8 cellular contexts compared by ENCODE assay signal in the genomic region with DNA sequence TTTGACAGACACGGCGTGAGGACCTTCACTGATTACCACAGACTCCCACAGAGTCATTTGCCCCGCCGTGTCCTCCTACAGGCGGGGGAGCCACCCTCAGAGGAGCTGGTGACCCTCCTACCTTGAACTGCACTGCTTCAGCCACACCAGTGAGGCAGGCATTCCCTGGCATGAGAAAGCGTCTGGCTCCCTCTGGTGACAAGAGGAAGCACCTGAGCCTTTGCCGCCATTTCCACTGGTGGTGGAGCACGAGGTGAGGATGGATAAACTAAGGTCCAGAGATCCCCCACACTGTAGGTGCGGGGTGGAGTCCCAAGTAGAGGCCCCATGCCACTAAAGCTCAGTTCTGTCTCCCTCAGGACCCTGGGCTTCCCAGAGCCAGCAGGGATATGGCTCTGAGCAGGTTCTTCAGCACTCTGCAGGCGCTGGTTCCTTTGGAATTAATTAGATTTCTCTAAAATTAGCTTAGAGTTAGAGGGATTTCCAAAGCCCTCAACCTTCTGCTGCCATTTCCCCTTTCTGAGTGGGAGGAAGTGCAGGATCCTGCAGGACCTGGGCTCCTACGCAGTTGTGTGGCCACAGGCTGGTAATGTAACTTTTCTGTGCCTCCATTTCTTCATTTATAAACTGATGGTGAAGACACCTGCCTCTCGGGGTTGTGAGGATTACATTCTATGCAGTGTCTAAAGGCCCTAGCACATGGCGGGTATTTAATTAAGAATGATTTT.
DNase-seq lines count a peak whose midpoint lies in the region; ATAC-seq and TF ChIP-seq lines count a peak whose summit lies in the region.

No MANE protein-coding gene starts in this region.

- TF ChIP-seq CTCF in BE2C (IDR thresholded peaks at IDR 0.05; ENCODE audit: low read depth, low read length) (peak; percentile 94), nephron (IDR thresholded peaks at IDR 0.05; ENCODE audit: unreplicated experiment in 3 of 3) (peak; percentile 81 to 85 (median 82))

- no peaks in the 10 kb centered on the region for H3K36me3 Mint-ChIP-seq in nephron (ENCODE audit: low read depth)

- H3K9me3 ChIP-seq in BE2C: no peaks in the 10 kb centered on the region

- H3K4me3 Mint-ChIP-seq in nephron: no peak overlapping the region

- no peaks in the 10 kb centered on the region for H3K36me3 ChIP-seq in BE2C

- no peak overlapping the region for H3K27ac ChIP-seq in substantia nigra (ENCODE audit: low read depth, low read length, poor library complexity, severe bottlenecking)

- DNase-seq in BE2C (peak; percentile 85), NOMO-1 (lab: John Stamatoyannopoulos, UW; ENCODE audit: unreplicated experiment in 2 of 2) (peak; percentile 50 to 60), erythroblast (lab: John Stamatoyannopoulos, UW) (peak; percentile 21 to 36), substantia nigra (lab: John Stamatoyannopoulos, UW) (peak in 39 of 49 donors; percentile 12 to 78 (median 49))
- peak; percentile 79 for DNase-seq in activated CD8-positive, alpha-beta memory T cell treated with anti-CD3 and anti-CD28 coated beads, Interleukin-2, amount 50 U/mL, for 48 hours

- H3K9me3 Mint-ChIP-seq in nephron: no peaks in the 10 kb centered on the region

- TF ChIP-seq POLR2A in erythroblast (IDR thresholded peaks at IDR 0.05; ENCODE audit: low read length): no peak

- H3K27ac Mint-ChIP-seq in nephron: peak overlapping the region in 1 of 3 experiments; percentile 59

- no peaks in the 10 kb centered on the region for H3K4me1 Mint-ChIP-seq in nephron

- no peak overlapping the region for H3K4me3 ChIP-seq in BE2C (ENCODE audit: low read depth, low read length)

- H3K27me3 Mint-ChIP-seq in nephron (ENCODE audit: low read depth): peaks cover 19% of the 10 kb centered on the region

- H3K27me3 ChIP-seq in BE2C: no peaks in the 10 kb centered on the region

- ATAC-seq in GM19035 (IDR thresholded peaks at IDR 0.05; ENCODE audit: unreplicated experiment): peak; percentile 65
- peak; percentile 69 for ATAC-seq in HG03460 (IDR thresholded peaks at IDR 0.05; ENCODE audit: unreplicated experiment)

- peaks cover 27% of the 10 kb centered on the region for H3K4me1 ChIP-seq in BE2C

Comparison
In these comparisons a context has a peak if more than half of its experiments do, and no peak if none do; other contexts are left out.
1. DNase-seq: peak in every context shown above with its lines; median percentile 85 in BE2C; 79 in activated CD8-positive, alpha-beta memory T cell treated with anti-CD3 and anti-CD28 coated beads, Interleukin-2, amount 50 U/mL, for 48 hours; 55 in NOMO-1; 49 in substantia nigra; 28 in erythroblast.